ENCODE assay signal across 21 cellular contexts in genomic region chr20:25489221-25489863, GRCh38.
DNase-seq lines count a peak whose midpoint lies in the region; ATAC-seq, FAIRE-seq and TF ChIP-seq lines count a peak whose summit lies in the region.
"Had no signal": no experiment of that assay in that cellular context is flagged by ENCODE, and none has a peak within 500 bp of the region (broad histone marks: within the 10 kb centered on the region; RNA-seq: fewer than 3 reads in every experiment).

No MANE protein-coding gene starts in this region.

- DNase-seq in HepG2 (ENCODE audit: low spot score): no peak
- no peak for DNase-seq in right lobe of liver
- no peak for DNase-seq in RWPE1 (ENCODE audit: low spot score)
- no peak for DNase-seq in progenitor cell of endocrine pancreas (ENCODE audit: low spot score, unreplicated experiment)
- no peak for DNase-seq in esophagus muscularis mucosa (ENCODE audit: extremely low spot score)
- no peak for DNase-seq in pons (ENCODE audit: low spot score)
- DNase-seq: 8988T; CD4-positive, CD25-positive, alpha-beta regulatory T cell; COR-L47; DMS 273 treated with DMSO at 0.1 percent for 48 hours; GF-D8; KBM-7; NCI-H1105; NCI-H748 treated with DMSO at 0.1 percent for 48 hours; NK-92 treated with Interleukin-12 subunit alpha and Interleukin-12 subunit beta, amount 100 ng/mL, for 24 hours; SIG-M5 had no signal

- ATAC-seq in HepG2 (peak; percentile 4; the same call in 2 of the 3 replicates), right lobe of liver (no peak), HG02759 (IDR thresholded peaks at IDR 0.05; ENCODE audit: unreplicated experiment) (no peak)
- ATAC-seq: GM12878, SK-N-SH treated with all-trans-retinoic acid at 6 μM for 48 hours had no signal

- H3K27me3 ChIP-seq in HepG2 (ENCODE audit: control insufficient read depth in 1 of 2, insufficient read depth in 2 of 2, low read length in 2 of 2) (no peaks in the 10 kb centered on the region), right lobe of liver (no peaks in the 10 kb centered on the region), iPS-18a (ENCODE audit: control insufficient read depth, insufficient read depth, low read length) (no peaks in the 10 kb centered on the region), esophagus muscularis mucosa (no peaks in the 10 kb centered on the region)

- TF ChIP-seq EP300 in HepG2 (IDR thresholded peaks at IDR 0.05; ENCODE audit: low read depth in 2 of 2, low read length in 2 of 2) (no peak), HepG2 (CRISPR knock-in tag; IDR thresholded peaks at IDR 0.05; ENCODE audit: borderline replicate concordance) (no peak), esophagus muscularis mucosa (IDR thresholded peaks at IDR 0.05) (no peak)

- no peaks in the 10 kb centered on the region for H3K9me3 ChIP-seq in HepG2 (ENCODE audit: low read length)
- H3K9me3 ChIP-seq in right lobe of liver: no peaks in the 10 kb centered on the region
- no peaks in the 10 kb centered on the region for H3K9me3 ChIP-seq in iPS-18a (ENCODE audit: control insufficient read depth, low read depth, low read length)
- no peaks in the 10 kb centered on the region for H3K9me3 ChIP-seq in esophagus muscularis mucosa

- no peaks in the 10 kb centered on the region for H3K79me2 ChIP-seq in HepG2 (ENCODE audit: insufficient read depth, low read length)

- peaks cover 20% of the 10 kb centered on the region for H3K36me3 Mint-ChIP-seq in progenitor cell of endocrine pancreas (ENCODE audit: insufficient read depth)
- H3K36me3 Mint-ChIP-seq: CD4-positive, CD25-positive, alpha-beta regulatory T cell had no signal

- no peak overlapping the region for H2AFZ ChIP-seq in HepG2 (ENCODE audit: low read length)

- peaks cover 26 to 51% of the 10 kb centered on the region in 2 experiments for H3K36me3 ChIP-seq in HepG2 (replicated peaks in 1 of 2; ENCODE audit: control insufficient read depth in 1 of 2, insufficient read depth in 2 of 2, low read length in 2 of 2)
- peaks cover 0 to 17% (median under 1%) of the 10 kb centered on the region in 4 donors for H3K36me3 ChIP-seq in right lobe of liver
- H3K36me3 ChIP-seq in iPS-18a (ENCODE audit: control insufficient read depth, low read depth, low read length): peaks cover 32% of the 10 kb centered on the region
- H3K36me3 ChIP-seq in esophagus muscularis mucosa: peaks cover 4 to 58% (median 24%) of the 10 kb centered on the region in 4 donors

- no peaks in the 10 kb centered on the region for H3K9me3 Mint-ChIP-seq in progenitor cell of endocrine pancreas (ENCODE audit: low read depth)

- in situ Hi-C loops in HepG2 (cut with HindIII; ENCODE audit: extremely low pct_ligation_motif_present, low pct_unique_long_range_greater_than_20kb): no loop called here

- H3K4me3 Mint-ChIP-seq in progenitor cell of endocrine pancreas (ENCODE audit: low read depth): no peak overlapping the region
- H3K4me3 Mint-ChIP-seq: CD4-positive, CD25-positive, alpha-beta regulatory T cell had no signal

- H3K4me3 ChIP-seq in HepG2 (replicated peaks in 1 of 3; ENCODE audit: insufficient read depth in 1 of 3, low read depth in 2 of 3, low read length in 3 of 3) (no peak overlapping the region), right lobe of liver (no peak overlapping the region), iPS-18a (ENCODE audit: low read length) (peak overlapping the region; percentile 11), esophagus muscularis mucosa (no peak overlapping the region)
- H3K4me3 ChIP-seq: GM12878 had no signal

- TF ChIP-seq POLR2A in HepG2 (IDR thresholded peaks at IDR 0.05; ENCODE audit: insufficient read depth in 1 of 2, low read depth in 2 of 2, low read length in 2 of 2) (no peak), right lobe of liver (IDR thresholded peaks at IDR 0.05) (no peak), esophagus muscularis mucosa (IDR thresholded peaks at IDR 0.05; ENCODE audit: low read depth) (no peak)

- H3K9ac ChIP-seq in HepG2 (ENCODE audit: insufficient read depth, low read depth, low read length) (no peak overlapping the region), iPS-18a (ENCODE audit: low read length) (no peak overlapping the region)

- CTCF ChIA-PET in HepG2 (lab: Yijun Ruan, JAX; ENCODE audit: low intra/inter-chr PET ratio, low total read pairs): no interaction called here
- CTCF ChIA-PET in RWPE1 (lab: Yijun Ruan, JAX): no interaction called here

- FAIRE-seq in HepG2 (lab: Jason Lieb, UNC): no peak
- FAIRE-seq: GM12878, HTR-8/SVneo had no signal

- no peak for TF ChIP-seq CTCF in HepG2 (CRISPR knock-in tag; IDR thresholded peaks at IDR 0.05)
- TF ChIP-seq CTCF in right lobe of liver (IDR thresholded peaks at IDR 0.05): no peak
- TF ChIP-seq CTCF in RWPE1 (conservative IDR thresholded peaks at IDR 0.05; ENCODE audit: low read depth): no peak
- TF ChIP-seq CTCF in progenitor cell of endocrine pancreas (IDR thresholded peaks at IDR 0.05; ENCODE audit: unreplicated experiment): no peak
- no peak for TF ChIP-seq CTCF in esophagus muscularis mucosa (IDR thresholded peaks at IDR 0.05)

- intact Hi-C loops in HepG2 (cut with micrococcal nuclease; ENCODE audit: unreplicated experiment) (no loop called here), right lobe of liver (cut with DNase I) (no loop called here), esophagus muscularis mucosa (cut with DNase I) (no loop called here)

- H3K27ac ChIP-seq in HepG2 (ENCODE audit: extremely low read length, insufficient read depth, low read length) (no peak overlapping the region), right lobe of liver (no peak overlapping the region), RWPE1 (peak overlapping the region; percentile 88), iPS-18a (ENCODE audit: low read length) (no peak overlapping the region), esophagus muscularis mucosa (replicated peaks in 1 of 4) (no peak overlapping the region)

- WGBS in HepG2 (ENCODE audit: low lambda C conversion rate): 99% methylated on average over 15 of the region's 15 CpGs
- 67% methylated on average over 3 of the region's 15 CpGs for WGBS in right lobe of liver (ENCODE audit: insufficient coverage, low coverage, low lambda C conversion rate, missing lambda C conversion rate)
- whole genome bisulfite sequencing in esophagus muscularis mucosa: 88% methylated on average over 9 of the region's 15 CpGs

- H3K27me3 Mint-ChIP-seq in progenitor cell of endocrine pancreas: no peaks in the 10 kb centered on the region

- POLR2A ChIA-PET in HepG2 (lab: Yijun Ruan, JAX): interaction anchor here (0.6 kb wide), 1 partner anchor 86 kb away, joined by 3 read pairs; no protein-coding TSS in a partner anchor
- POLR2A ChIA-PET in RWPE1 (lab: Yijun Ruan, JAX; ENCODE audit: low non-redundant PET): no interaction called here

- H3K4me1 Mint-ChIP-seq in progenitor cell of endocrine pancreas (ENCODE audit: low read depth): no peaks in the 10 kb centered on the region

- H3K27ac Mint-ChIP-seq in progenitor cell of endocrine pancreas: peak overlapping the region; percentile 45
- H3K27ac Mint-ChIP-seq: CD4-positive, CD25-positive, alpha-beta regulatory T cell had no signal

- BruUV-seq in HepG2 (replicated peaks; lab: Mats Ljungman, UMichigan): no TSS peak

- no peak overlapping the region for H3K4me2 ChIP-seq in HepG2 (ENCODE audit: low read depth, low read length)

- no peaks in the 10 kb centered on the region for H4K20me1 ChIP-seq in HepG2 (ENCODE audit: insufficient read depth, low read length)

- H3K4me1 ChIP-seq in HepG2 (ENCODE audit: insufficient read depth, low read length) (no peaks in the 10 kb centered on the region), right lobe of liver (no peaks in the 10 kb centered on the region), iPS-18a (ENCODE audit: control insufficient read depth, low read depth, low read length) (peaks cover 19% of the 10 kb centered on the region), esophagus muscularis mucosa (peaks cover 0 to 3% (median 0%) of the 10 kb centered on the region in 4 donors)

- TF ChIP-seq RAD21 in HepG2 (CRISPR knock-in tag; IDR thresholded peaks at IDR 0.05): no peak

TF ChIP-seq in HepG2, 621 proteins besides CTCF, POLR2A, EP300 and RAD21 (continues in another document):
- TF ChIP-seq ZFP62 (CRISPR knock-in tag; IDR thresholded peaks at IDR 0.05) (no peak), ZNF30 (CRISPR knock-in tag; IDR thresholded peaks at IDR 0.05) (no peak), ZNF281 (CRISPR knock-in tag; IDR thresholded peaks at IDR 0.05; ENCODE audit: borderline replicate concordance) (no peak), ZNF414 (CRISPR knock-in tag; IDR thresholded peaks at IDR 0.05) (no peak), ZSCAN25 (CRISPR knock-in tag; IDR thresholded peaks at IDR 0.05) (no peak), WIZ (CRISPR knock-in tag; IDR thresholded peaks at IDR 0.05) (no peak)
